ENCODE assay signal across 20 cellular contexts in genomic region chr2:230018153-230018552, GRCh38. TPM values are rescaled to one million over a fixed set of nuclear protein-coding genes. Genes with fewer than 3 reads are reported as not detected.
A peak's percentile ranks its signal among the peaks of the same experiment; 100 is the strongest.
DNase-seq lines count a peak whose midpoint lies in the region; ATAC-seq and TF ChIP-seq lines count a peak whose summit lies in the region.
"Had no signal": no experiment of that assay in that cellular context is flagged by ENCODE, and none has a peak within 500 bp of the region (broad histone marks: within the 10 kb centered on the region; RNA-seq: fewer than 3 reads in every experiment).

No MANE protein-coding gene starts in this region.

- no peak overlapping the region for H4K8ac ChIP-seq in mesenchymal stem cell (ENCODE audit: low read length)

- H3K23ac ChIP-seq in mesenchymal stem cell (ENCODE audit: low read length in 2 of 2): no peak overlapping the region

- H3K27ac ChIP-seq in PC-3 (ENCODE audit: low read length): no peak overlapping the region
- H3K27ac ChIP-seq in mesenchymal stem cell (ENCODE audit: low read length, poor library complexity, severe bottlenecking): no peak overlapping the region
- H3K27ac ChIP-seq: gastroesophageal sphincter, SJSA1, thoracic aorta had no signal

- no peaks in the 10 kb centered on the region for H4K20me1 ChIP-seq in PC-3 (ENCODE audit: low read length)

- H2BK5ac ChIP-seq in mesenchymal stem cell (ENCODE audit: low read depth, low read length, poor library complexity, severe bottlenecking): no peak overlapping the region

- H3K36me3 ChIP-seq in PC-3 (ENCODE audit: low read depth, low read length) (no peaks in the 10 kb centered on the region), mesenchymal stem cell (ENCODE audit: control insufficient read depth in 1 of 2, insufficient read depth in 2 of 2, low read depth in 1 of 2, low read length in 2 of 2) (no peaks in the 10 kb centered on the region)
- H3K36me3 ChIP-seq: gastroesophageal sphincter, SJSA1, thoracic aorta had no signal

- H3K9ac ChIP-seq in PC-3 (ENCODE audit: low read length) (no peak overlapping the region), mesenchymal stem cell (ENCODE audit: low read length) (no peak overlapping the region)

- WGBS in mesenchymal stem cell: 42% methylated on average over 4 of the region's 4 CpGs

- intact Hi-C loops in PC-3 (cut with micrococcal nuclease) (no loop called here), Right ventricle myocardium inferior (cut with DNase I) (no loop called here)

- H3K14ac ChIP-seq in mesenchymal stem cell (ENCODE audit: low read length in 2 of 2): no peak overlapping the region

- H4K91ac ChIP-seq in mesenchymal stem cell (ENCODE audit: low read length): no peak overlapping the region

- H3F3A ChIP-seq in PC-3 (ENCODE audit: low read length, unreplicated experiment): no peaks in the 10 kb centered on the region

- H2AK5ac ChIP-seq in mesenchymal stem cell (ENCODE audit: low read length, severe bottlenecking): no peak overlapping the region

- POLR2A ChIA-PET in PC-3 (lab: Charles Lee; ENCODE audit: unreplicated experiment): no interaction called here

- BruUV-seq in PC-3 (replicated peaks; lab: Mats Ljungman, UMichigan): no TSS peak

- no peak overlapping the region for H2BK120ac ChIP-seq in mesenchymal stem cell (ENCODE audit: low read depth, low read length)

- ATAC-seq in PC-3 (peak; percentile 92), Right ventricle myocardium inferior (no peak), HG03045 (IDR thresholded peaks at IDR 0.05; ENCODE audit: unreplicated experiment) (no peak)
- ATAC-seq: activated CD4-positive, CD25-positive, alpha-beta regulatory T cell treated with anti-CD3 and anti-CD28 coated beads, Interleukin-2, amount 50 U/mL, for 24 hours; activated naive CD8-positive, alpha-beta T cell treated with anti-CD3 and anti-CD28 coated beads, Interleukin-2, amount 50 U/mL, for 24 hours; gastroesophageal sphincter; left colon had no signal

- no peaks in the 10 kb centered on the region for H3K79me2 ChIP-seq in PC-3 (ENCODE audit: low read length)

- peak overlapping the region; percentile 56; the same call in 1 of the 2 replicates for H2AFZ ChIP-seq in PC-3 (ENCODE audit: low read length)
- H2AFZ ChIP-seq in mesenchymal stem cell (ENCODE audit: low read depth, low read length): no peak overlapping the region

- H3K9me2 ChIP-seq in PC-3 (replicated peaks; ENCODE audit: low read length): no peaks in the 10 kb centered on the region

- no peak for TF ChIP-seq CTCF in PC-3 (conservative IDR thresholded peaks at IDR 0.05; ENCODE audit: low read depth, low read length)
- TF ChIP-seq CTCF in epithelial cell of esophagus (IDR thresholded peaks at IDR 0.05; ENCODE audit: insufficient read depth, low read depth, low read length, missing control alignments): no peak

- H3K18ac ChIP-seq in mesenchymal stem cell (ENCODE audit: low read depth in 1 of 2, low read length in 2 of 2): no peak overlapping the region

- H3K27me3 ChIP-seq in PC-3 (ENCODE audit: low read length) (no peaks in the 10 kb centered on the region), mesenchymal stem cell (ENCODE audit: control insufficient read depth in 1 of 2, insufficient read depth in 1 of 2, low read length in 2 of 2) (no peaks in the 10 kb centered on the region)
- H3K27me3 ChIP-seq: gastroesophageal sphincter, SJSA1 had no signal

- H3K9me3 ChIP-seq in PC-3 (ENCODE audit: low read length) (no peaks in the 10 kb centered on the region), mesenchymal stem cell (ENCODE audit: control insufficient read depth, low read length) (no peaks in the 10 kb centered on the region)
- H3K9me3 ChIP-seq: gastroesophageal sphincter, SJSA1, thoracic aorta had no signal

- no peak overlapping the region for H2BK15ac ChIP-seq in mesenchymal stem cell (ENCODE audit: low read depth, poor library complexity, severe bottlenecking)

- H3K4me3 ChIP-seq in PC-3 (ENCODE audit: low read length) (no peak overlapping the region), epithelial cell of esophagus (ENCODE audit: low read length) (no peak overlapping the region), mesenchymal stem cell (ENCODE audit: insufficient read depth in 1 of 2, low read depth in 1 of 2, low read length in 2 of 2) (no peak overlapping the region)
- H3K4me3 ChIP-seq: gastroesophageal sphincter, SJSA1, thoracic aorta had no signal

- no peak overlapping the region for H3K4ac ChIP-seq in mesenchymal stem cell (ENCODE audit: low read depth in 1 of 2, low read length in 2 of 2)

- DNase-seq in H4 (ENCODE audit: low spot score) (peak; percentile 20), PC-3 (peak; percentile 73), epithelial cell of esophagus (ENCODE audit: low read depth) (peak; percentile 86), mesenchymal stem cell (peak; percentile 89), Right ventricle myocardium inferior (ENCODE audit: missing footprints) (no peak), T-helper 1 cell (no peak)
- no peak for DNase-seq in stimulated activated CD4-positive, alpha-beta T cell treated with anti-CD3 and anti-CD28 coated beads, Interleukin-4, amount 100 ng/mL, for 24 hours
- DNase-seq: activated naive CD8-positive, alpha-beta T cell treated with anti-CD3 and anti-CD28 coated beads, Interleukin-2, amount 50 U/mL, for 24 hours; effector memory CD4-positive, alpha-beta T cell; GF-D8; left colon; NCI-H1092 treated with DMSO at 0.1 percent for 48 hours; NCI-H2107; NCI-H526 treated with DMSO at 0.1 percent for 48 hours; T-helper 9 cell had no signal

- H2BK12ac ChIP-seq in mesenchymal stem cell (ENCODE audit: low read length in 2 of 2): no peak overlapping the region

- no peaks in the 10 kb centered on the region for H3K79me1 ChIP-seq in mesenchymal stem cell (replicated peaks; ENCODE audit: low read length, poor library complexity, severe bottlenecking)

- H3K4me2 ChIP-seq in PC-3 (ENCODE audit: low read length) (no peak overlapping the region), mesenchymal stem cell (ENCODE audit: low read length, poor library complexity, severe bottlenecking) (no peak overlapping the region)

- H3K4me1 ChIP-seq in PC-3 (ENCODE audit: insufficient read depth, low read length) (peaks cover 3% of the 10 kb centered on the region; the same call in 1 of the 2 replicates), mesenchymal stem cell (ENCODE audit: control insufficient read depth, insufficient read depth, low read depth, low read length) (no peaks in the 10 kb centered on the region)
- H3K4me1 ChIP-seq: gastroesophageal sphincter had no signal

- CTCF ChIA-PET in PC-3 (lab: Charles Lee): interaction anchor here (1.0 kb wide), 1 partner anchor 142 kb away, joined by 11 read pairs; no protein-coding TSS in a partner anchor

RNA-seq across cellular contexts. Expression of gene SLC16A14, which starts 50.6 kb away (rescaled TPM):
- total RNA-seq in H4 (2014; rRNA removed; shearing (Covaris generic)): 0.82 and 2.5 TPM in 2 replicates
- 12.4 and 14.4 TPM in 2 replicates for total RNA-seq in PC-3 (2014; rRNA removed)
- 2.2 TPM for polyA plus RNA-seq in mesenchymal stem cell (2013, experiment 1 of 2)
- 2.3 TPM for polyA plus RNA-seq in mesenchymal stem cell (2013, experiment 2 of 2)
- total RNA-seq in Right ventricle myocardium inferior: 5.4 TPM

Comparison
In these comparisons a context has a peak if more than half of its experiments do, and no peak if none do; other contexts are left out.
1. DNase-seq: peak in H4 (single experiment), PC-3 (single experiment), epithelial cell of esophagus (single experiment) and mesenchymal stem cell (single experiment); none in Right ventricle myocardium inferior (single experiment), stimulated activated CD4-positive, alpha-beta T cell treated with anti-CD3 and anti-CD28 coated beads, Interleukin-4, amount 100 ng/mL, for 24 hours (single experiment) and T-helper 1 cell (0 of 5).